14 cellular contexts compared by ENCODE assay signal in genomic region chr6:73236147-73236750, GRCh38. TPM values are rescaled to one million over a fixed set of nuclear protein-coding genes. Genes with fewer than 3 reads are reported as not detected.
DNase-seq lines count a peak whose midpoint lies in the region; TF ChIP-seq lines count a peak whose summit lies in the region.
"Had no signal": no experiment of that assay in that cellular context is flagged by ENCODE, and none has a peak within 500 bp of the region (broad histone marks: within the 10 kb centered on the region; RNA-seq: fewer than 3 reads in every experiment).

No MANE protein-coding gene starts in this region.

- no peak overlapping the region for H3K4me3 Mint-ChIP-seq in osteocyte (ENCODE audit: unreplicated experiment)
- no peak overlapping the region for H3K4me3 Mint-ChIP-seq in Caco-2 (ENCODE audit: unreplicated experiment)
- H3K4me3 Mint-ChIP-seq: activated T-helper 17 cell treated with anti-CD3 and anti-CD28 coated beads, Interleukin-2, amount 50 U/mL, for 72 hours had no signal

- H3K9me3 Mint-ChIP-seq in osteocyte (ENCODE audit: unreplicated experiment) (no peaks in the 10 kb centered on the region), Caco-2 (ENCODE audit: unreplicated experiment) (no peaks in the 10 kb centered on the region)
- H3K9me3 Mint-ChIP-seq: activated T-helper 17 cell treated with anti-CD3 and anti-CD28 coated beads, Interleukin-2, amount 50 U/mL, for 72 hours had no signal

- H3K36me3 ChIP-seq in Caco-2 (ENCODE audit: control insufficient read depth, insufficient read depth, low read length), result no peaks in the 10 kb centered on the region

- CTCF ChIA-PET in Caco-2 (lab: Charles Lee), result no interaction called here

- no peak overlapping the region for H3K4me3 ChIP-seq in AG10803 (ENCODE audit: low read length)
- no peak overlapping the region for H3K4me3 ChIP-seq in Caco-2 (ENCODE audit: low read depth, low read length)
- H3K4me3 ChIP-seq: K562 had no signal

- no peaks in the 10 kb centered on the region for H3K27me3 ChIP-seq in Caco-2 (replicated peaks; ENCODE audit: control insufficient read depth, insufficient read depth, low read length)

- H3K36me3 Mint-ChIP-seq in osteocyte (ENCODE audit: unreplicated experiment) (no peaks in the 10 kb centered on the region), Caco-2 (ENCODE audit: insufficient read depth, unreplicated experiment) (no peaks in the 10 kb centered on the region)

- no peaks in the 10 kb centered on the region for H3K4me1 ChIP-seq in Caco-2

- no TSS peak for BruUV-seq in Caco-2 (replicated peaks; lab: Mats Ljungman, UMichigan)

- POLR2A ChIA-PET in Caco-2 (lab: Charles Lee), result no interaction called here

- H3K27me3 Mint-ChIP-seq in osteocyte (ENCODE audit: unreplicated experiment) (no peaks in the 10 kb centered on the region), Caco-2 (ENCODE audit: insufficient read depth, unreplicated experiment) (peaks cover 3% of the 10 kb centered on the region)
- H3K27me3 Mint-ChIP-seq: activated T-helper 17 cell treated with anti-CD3 and anti-CD28 coated beads, Interleukin-2, amount 50 U/mL, for 72 hours had no signal

- no peak overlapping the region for H3K27ac Mint-ChIP-seq in osteocyte (ENCODE audit: unreplicated experiment)
- no peak overlapping the region for H3K27ac Mint-ChIP-seq in Caco-2 (ENCODE audit: unreplicated experiment)
- H3K27ac Mint-ChIP-seq: activated T-helper 17 cell treated with anti-CD3 and anti-CD28 coated beads, Interleukin-2, amount 50 U/mL, for 72 hours had no signal

- DNase-seq in AG10803 (ENCODE audit: low read depth) (peak; percentile 95), M059J (ENCODE audit: low read depth) (peak; percentile 90), astrocyte of the hippocampus (ENCODE audit: low read depth, low spot score) (peak; percentile 19), kidney glomerular epithelial cell (lab: John Stamatoyannopoulos, UW) (peak; percentile 54), osteocyte (ENCODE audit: extremely low spot score, unreplicated experiment) (no peak), Caco-2 (no peak), NCI-H748 treated with DMSO at 0.1 percent for 48 hours (lab: John Stamatoyannopoulos, UW) (no peak)
- DNase-seq in activated effector memory CD4-positive, alpha-beta T cell treated with Interleukin-2 at 50 U/mL for 16 hours, result no peak
- DNase-seq: activated CD4-positive, alpha-beta T cell treated with anti-CD3 and anti-CD28 coated beads, Interleukin-2, amount 50 U/mL, for 4 hours; GDM1; posterior cingulate gyrus; T-helper 1 cell had no signal

- H3K4me1 Mint-ChIP-seq in osteocyte (ENCODE audit: unreplicated experiment), result peaks cover 5% of the 10 kb centered on the region
- H3K4me1 Mint-ChIP-seq in Caco-2 (ENCODE audit: low read depth, unreplicated experiment), result no peaks in the 10 kb centered on the region
- H3K4me1 Mint-ChIP-seq: activated T-helper 17 cell treated with anti-CD3 and anti-CD28 coated beads, Interleukin-2, amount 50 U/mL, for 72 hours had no signal

- no peak for TF ChIP-seq CTCF in AG10803 (conservative IDR thresholded peaks at IDR 0.05; ENCODE audit: low read length)
- no peak for TF ChIP-seq CTCF in osteocyte (IDR thresholded peaks at IDR 0.05)
- TF ChIP-seq CTCF in Caco-2 (IDR thresholded peaks at IDR 0.05; ENCODE audit: insufficient read depth in 1 of 2, low read depth in 1 of 2, low read length in 1 of 2, severe bottlenecking in 1 of 2, unreplicated experiment in 1 of 2), result no peak

- intact Hi-C loops in Caco-2 (cut with micrococcal nuclease; ENCODE audit: unreplicated experiment), result no loop called here

- no peaks in the 10 kb centered on the region for H3K9me3 ChIP-seq in Caco-2

RNA-seq across cellular contexts. Expression of gene KHDC1L, which starts 11.0 kb away (rescaled TPM):
- total RNA-seq in M059J (2014; rRNA removed; shearing (Covaris generic)), result not detected in 2 replicates
- not detected in 2 replicates for total RNA-seq in osteocyte
- total RNA-seq in Caco-2 (2022), result not detected in 2 replicates
- total RNA-seq: activated T-helper 17 cell treated with anti-CD3 and anti-CD28 coated beads, Interleukin-2, amount 50 U/mL, for 72 hours had no signal

RNA-seq across cellular contexts. Expression of gene KHDC1, which starts 26.7 kb away (rescaled TPM):
- 11.4 and 11.7 TPM in 2 replicates for total RNA-seq in M059J (2014; rRNA removed; shearing (Covaris generic))
- total RNA-seq in osteocyte, result 4.1 and 4.5 TPM in 2 replicates
- total RNA-seq in Caco-2 (2022), result 8.1 and 8.6 TPM in 2 replicates

Comparison
In these comparisons a context has a peak if more than half of its experiments do, and no peak if none do; other contexts are left out.
1. DNase-seq: peak in AG10803 (single experiment), M059J (single experiment), astrocyte of the hippocampus (single experiment) and kidney glomerular epithelial cell (single experiment); none in osteocyte (single experiment), activated effector memory CD4-positive, alpha-beta T cell treated with Interleukin-2 at 50 U/mL for 16 hours (single experiment), Caco-2 (0 of 2) and NCI-H748 treated with DMSO at 0.1 percent for 48 hours (single experiment).